In the genomic region with DNA sequence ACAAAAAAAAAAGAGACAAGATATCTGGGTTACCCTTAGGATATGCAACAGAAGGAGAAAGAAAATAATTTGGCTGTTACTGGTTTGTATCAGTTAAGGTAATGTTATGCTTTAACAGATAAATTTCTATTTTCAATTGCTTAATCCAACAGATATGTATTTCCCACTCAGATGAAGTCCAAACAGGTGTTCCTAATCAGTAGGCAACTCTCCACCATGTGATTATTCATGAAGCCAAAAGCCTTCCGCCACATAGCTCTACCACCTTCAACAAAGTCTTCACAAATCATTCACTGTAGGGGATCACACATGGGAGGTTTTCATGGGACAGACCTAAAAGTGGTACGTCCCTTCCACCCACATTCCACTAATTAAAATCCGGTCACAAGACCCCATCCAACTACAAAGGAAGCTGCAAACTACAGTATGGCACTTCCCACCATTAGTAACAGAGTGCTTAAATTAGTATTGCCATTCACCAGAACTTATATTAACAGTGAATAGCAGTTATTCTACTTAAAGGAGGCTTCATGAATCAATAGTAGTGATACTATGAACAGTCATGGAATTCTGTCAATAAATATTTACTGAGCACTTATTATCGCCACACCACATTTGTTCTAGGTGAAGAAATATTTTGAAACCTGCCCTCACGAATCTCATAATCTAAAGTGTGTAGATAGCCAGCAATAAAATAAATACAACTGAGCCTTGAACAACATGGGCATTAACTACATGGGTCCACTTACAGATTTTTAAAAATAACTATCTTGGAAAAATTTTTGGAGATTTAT, we compare ENCODE assay signal across 19 cellular contexts.
"Had no signal": no experiment of that assay in that cellular context is flagged by ENCODE, and none has a peak within 500 bp of the region (broad histone marks: within the 10 kb centered on the region; RNA-seq: fewer than 3 reads in every experiment).

No MANE protein-coding gene starts in this region.

- H3K9me3 ChIP-seq: sigmoid colon, thoracic aorta had no signal

- H2AFZ ChIP-seq: hepatocyte had no signal

- DNase-seq: activated CD4-positive, alpha-beta T cell treated with anti-CD3 and anti-CD28 coated beads, Interleukin-2, amount 10 ng/mL, durations not matched to agents 7 days and 5 days; activated CD8-positive, alpha-beta T cell treated with anti-CD3 and anti-CD28 coated beads, Interleukin-2, amount 10 ng/mL, durations not matched to agents 7 days and 5 days; activated gamma-delta T cell; activated naive CD4-positive, alpha-beta T cell treated with anti-CD3 and anti-CD28 coated beads, Interleukin-2, amount 50 U/mL, for 16 hours; anterior cingulate cortex; brain microvascular endothelial cell; caudate nucleus; effector CD4-positive, alpha-beta T cell; mesenchymal stem cell; occipital lobe; retina; sigmoid colon; stimulated activated CD4-positive, alpha-beta T cell treated with anti-CD3 and anti-CD28 coated beads, Interleukin-2, amount 100 ng/mL, for 48 hours; stimulated activated CD8-positive, alpha-beta memory T cell treated with anti-CD3 and anti-CD28 coated beads, Interleukin-4, amount 100 ng/mL, for 48 hours; stimulated activated naive CD4-positive, alpha-beta T cell had no signal

- H3K4me2 ChIP-seq: hepatocyte had no signal

- ATAC-seq: activated CD4-positive, CD25-positive, alpha-beta regulatory T cell treated with anti-CD3 and anti-CD28 coated beads, Interleukin-2, amount 50 U/mL, for 24 hours; activated CD8-positive, alpha-beta T cell treated with anti-CD3 and anti-CD28 coated beads, Interleukin-2, amount 10 ng/mL, durations not matched to agents 7 days and 5 days had no signal

- H3K27me3 ChIP-seq: brain microvascular endothelial cell, hepatocyte, sigmoid colon had no signal

- H3K4me3 ChIP-seq: hepatocyte, sigmoid colon, thoracic aorta had no signal

- H3K27ac ChIP-seq: brain microvascular endothelial cell, hepatocyte, sigmoid colon, thoracic aorta had no signal

- H3K36me3 ChIP-seq: brain microvascular endothelial cell, sigmoid colon, thoracic aorta had no signal

- FAIRE-seq: endometrium had no signal

- H3K4me1 ChIP-seq: sigmoid colon had no signal
